19 cellular contexts compared by ENCODE assay signal in the genomic region with DNA sequence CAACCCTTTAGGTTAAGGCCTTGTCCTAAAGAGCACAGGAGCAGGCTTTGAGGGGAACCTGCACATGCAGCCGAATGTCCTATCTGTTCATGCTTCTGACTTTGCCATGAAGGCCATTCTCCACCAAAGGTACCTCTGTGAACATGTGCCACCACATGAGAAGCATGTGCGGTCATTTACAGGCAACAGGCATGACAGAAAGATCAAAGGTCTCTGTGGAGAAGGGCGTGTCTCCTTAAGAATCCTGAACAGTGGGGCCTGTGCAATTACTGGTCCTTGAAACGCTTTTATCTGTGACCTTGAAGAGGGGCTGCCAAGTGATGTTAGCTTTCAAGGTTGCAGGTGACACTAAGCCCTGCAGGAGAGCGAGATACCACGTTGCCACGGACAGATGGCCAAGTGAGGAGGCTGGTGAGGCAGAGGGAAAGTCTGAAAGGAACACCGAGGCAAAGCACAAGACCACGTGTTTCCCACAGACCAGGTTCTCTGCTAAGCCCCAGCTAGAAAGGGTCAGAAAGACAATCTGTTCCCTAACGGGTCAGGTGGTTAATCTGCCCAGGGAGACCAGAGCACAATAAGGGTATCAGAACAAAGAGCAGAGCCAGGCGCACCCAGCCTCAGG. TPM values are rescaled to one million over a fixed set of nuclear protein-coding genes. Genes with fewer than 3 reads are reported as not detected.
"Had no signal": no experiment of that assay in that cellular context is flagged by ENCODE, and none has a peak within 500 bp of the region (broad histone marks: within the 10 kb centered on the region; RNA-seq: fewer than 3 reads in every experiment).

No MANE protein-coding gene starts in this region.

- H2AFZ ChIP-seq: parathyroid adenoma had no signal

- H3K27ac ChIP-seq: brain microvascular endothelial cell, esophagus squamous epithelium, lower lobe of right lung, neutrophil, parathyroid adenoma, transverse colon had no signal

- H3K4me3 ChIP-seq: esophagus squamous epithelium, lower lobe of right lung, transverse colon had no signal

- DNase-seq: activated CD4-positive, CD25-positive, alpha-beta regulatory T cell treated with anti-CD3 and anti-CD28 coated beads, Interleukin-2, amount 50 U/mL, for 72 hours; activated naive CD4-positive, alpha-beta T cell; anterior cingulate cortex; brain microvascular endothelial cell; effector CD8-positive, alpha-beta T cell; esophagus squamous epithelium; left cardiac atrium; lower lobe of right lung; retina; stimulated activated CD4-positive, alpha-beta T cell treated with anti-CD3 and anti-CD28 coated beads, Interleukin-15, amount 100 ng/mL, for 24 hours; stimulated activated CD4-positive, alpha-beta T cell treated with anti-CD3 and anti-CD28 coated beads, Interleukin-4, amount 100 ng/mL, for 24 hours; stimulated activated naive CD4-positive, alpha-beta T cell treated with Interleukin-2 at 50 U/mL for 16 hours; substantia nigra; transverse colon had no signal

- H3K4me1 ChIP-seq: lower lobe of right lung, parathyroid adenoma, transverse colon had no signal

- H3K36me3 ChIP-seq: brain microvascular endothelial cell, esophagus squamous epithelium, lower lobe of right lung, neutrophil, transverse colon had no signal

- H3K27me3 ChIP-seq: brain microvascular endothelial cell, esophagus squamous epithelium, neutrophil, transverse colon had no signal

- H3K9me3 ChIP-seq: esophagus squamous epithelium, lower lobe of right lung, neutrophil, transverse colon had no signal

- H3K9ac ChIP-seq: parathyroid adenoma had no signal

RNA-seq across cellular contexts. Expression of a gene that starts 19.5 kb away (rescaled TPM):
- total RNA-seq: fibroblast of villous mesenchyme, mesothelial cell of epicardium, myocyte had no signal
